In the genomic region with DNA sequence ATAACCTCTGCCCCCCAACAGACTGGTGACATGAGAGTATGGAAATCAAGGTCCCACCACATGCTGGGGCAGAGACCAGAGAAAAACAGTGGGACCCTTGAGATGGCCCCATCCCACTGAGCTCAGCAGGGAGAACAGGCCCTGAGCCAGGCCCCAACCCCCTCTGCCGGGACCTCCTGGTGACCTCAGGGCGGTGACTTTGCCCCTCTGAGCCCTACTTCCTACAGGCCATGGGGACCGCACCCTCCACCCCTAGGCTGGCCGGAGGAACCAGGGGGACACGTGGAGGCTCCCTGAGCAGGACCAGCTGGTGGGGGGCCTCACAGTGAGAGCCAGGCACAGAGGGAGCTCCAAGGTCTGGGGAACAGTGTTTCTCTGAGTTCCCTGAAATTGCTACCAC, we compare ENCODE assay signal across 17 cellular contexts. TPM values are rescaled to one million over a fixed set of nuclear protein-coding genes. Genes with fewer than 3 reads are reported as not detected.
DNase-seq lines count a peak whose midpoint lies in the region; ATAC-seq, FAIRE-seq and TF ChIP-seq lines count a peak whose summit lies in the region.
"Had no signal": no experiment of that assay in that cellular context is flagged by ENCODE, and none has a peak within 500 bp of the region (broad histone marks: within the 10 kb centered on the region; RNA-seq: fewer than 3 reads in every experiment).

No MANE protein-coding gene starts in this region.

- FAIRE-seq in HepG2 (lab: Jason Lieb, UNC) = no peak
- FAIRE-seq: HTR-8/SVneo had no signal

- no peak overlapping the region for H3K27ac ChIP-seq in right atrium auricular region
- H3K27ac ChIP-seq in Panc1 (ENCODE audit: low read length) = peak overlapping the region; percentile 48; the same call in 1 of the 2 replicates
- no peak overlapping the region for H3K27ac ChIP-seq in HepG2 (ENCODE audit: extremely low read length, insufficient read depth, low read length)

- H3K4me2 ChIP-seq in HepG2 (ENCODE audit: low read depth, low read length) = peak overlapping the region; percentile 80
- H3K4me2 ChIP-seq: BLaER1, GM23338 had no signal

- TF ChIP-seq POLR2A in HepG2 (IDR thresholded peaks at IDR 0.05; ENCODE audit: insufficient read depth in 1 of 2, low read depth in 2 of 2, low read length in 2 of 2) = no peak

- in situ Hi-C loops in Panc1 (cut with HindIII; ENCODE audit: low pct_unique_long_range_greater_than_20kb, low sequenced_read_pairs) (no loop called here), HepG2 (cut with HindIII; ENCODE audit: extremely low pct_ligation_motif_present, low pct_unique_long_range_greater_than_20kb) (no loop called here)

- no peaks in the 10 kb centered on the region for H4K20me1 ChIP-seq in HepG2 (ENCODE audit: insufficient read depth, low read length)
- H4K20me1 ChIP-seq: BLaER1 had no signal

- H3K79me2 ChIP-seq in HepG2 (ENCODE audit: insufficient read depth, low read length) = no peaks in the 10 kb centered on the region

- H2AFZ ChIP-seq in HepG2 (ENCODE audit: low read length) = no peak overlapping the region
- H2AFZ ChIP-seq: GM23338 had no signal

- no peak for ATAC-seq in Right ventricle myocardium superior (ENCODE audit: poor library complexity)
- ATAC-seq in Panc1 = peak; percentile 2; the same call in 1 of the 2 replicates
- peak; percentile 27 for ATAC-seq in HepG2
- no peak for ATAC-seq in stimulated activated effector memory CD8-positive, alpha-beta T cell treated with anti-CD3 and anti-CD28 coated beads, Interleukin-12 subunit alpha, Interleukin-12 subunit beta, amount 100 ng/mL, for 72 hours
- no peak for ATAC-seq in HG02763 (IDR thresholded peaks at IDR 0.05; ENCODE audit: unreplicated experiment)
- ATAC-seq: GM23338 had no signal

- WGBS in HepG2 (ENCODE audit: low lambda C conversion rate) = 0% methylated on average over 2 of the region's 5 CpGs

- H3K4me3 ChIP-seq in right atrium auricular region = no peak overlapping the region
- no peak overlapping the region for H3K4me3 ChIP-seq in Panc1 (ENCODE audit: low read depth in 2 of 2, low read length in 2 of 2)
- peak overlapping the region in 2 of 3 experiments; percentile 13 to 47; a peak in 2 of 6 replicates for H3K4me3 ChIP-seq in HepG2 (replicated peaks in 1 of 3; ENCODE audit: insufficient read depth in 1 of 3, low read depth in 2 of 3, low read length in 3 of 3)
- H3K4me3 ChIP-seq: BLaER1, GM23338 had no signal

- H3K27ac Mint-ChIP-seq in stimulated activated effector memory CD8-positive, alpha-beta T cell treated with anti-CD3 and anti-CD28 coated beads, Interleukin-12 subunit alpha, Interleukin-12 subunit beta, amount 100 ng/mL, for 72 hours = peak overlapping the region; percentile 16
- H3K27ac Mint-ChIP-seq: CD8-positive, alpha-beta memory T cell; GM23338 had no signal

- CTCF ChIA-PET in Panc1 (lab: Charles Lee) (no interaction called here), HepG2 (lab: Yijun Ruan, JAX; ENCODE audit: low intra/inter-chr PET ratio, low total read pairs) (no interaction called here)

- TF ChIP-seq CTCF in right atrium auricular region (IDR thresholded peaks at IDR 0.05) = no peak
- TF ChIP-seq CTCF in Panc1 (IDR thresholded peaks at IDR 0.05) = no peak
- no peak for TF ChIP-seq CTCF in HepG2 (CRISPR knock-in tag; IDR thresholded peaks at IDR 0.05)

- no peaks in the 10 kb centered on the region for H3K4me1 ChIP-seq in right atrium auricular region
- H3K4me1 ChIP-seq in Panc1 (ENCODE audit: control insufficient read depth, insufficient read depth, low read length) = peaks cover 6% of the 10 kb centered on the region
- H3K4me1 ChIP-seq in HepG2 (ENCODE audit: insufficient read depth, low read length) = peaks cover 40% of the 10 kb centered on the region
- H3K4me1 ChIP-seq: Caco-2 had no signal

- H3K9me3 Mint-ChIP-seq in stimulated activated effector memory CD8-positive, alpha-beta T cell treated with anti-CD3 and anti-CD28 coated beads, Interleukin-12 subunit alpha, Interleukin-12 subunit beta, amount 100 ng/mL, for 72 hours = no peaks in the 10 kb centered on the region
- H3K9me3 Mint-ChIP-seq: CD8-positive, alpha-beta memory T cell; GM23338 had no signal

- intact Hi-C loops in Right ventricle myocardium superior (cut with DNase I) = no loop called here
- intact Hi-C loops in Panc1 (cut with micrococcal nuclease; ENCODE audit: unreplicated experiment) = no loop called here
- intact Hi-C loops in HepG2 (cut with micrococcal nuclease; ENCODE audit: unreplicated experiment) = no loop called here

- peak overlapping the region; percentile 35; the same call in 1 of the 2 replicates for H3K9ac ChIP-seq in HepG2 (ENCODE audit: insufficient read depth, low read depth, low read length)

- H3K36me3 Mint-ChIP-seq in stimulated activated effector memory CD8-positive, alpha-beta T cell treated with anti-CD3 and anti-CD28 coated beads, Interleukin-12 subunit alpha, Interleukin-12 subunit beta, amount 100 ng/mL, for 72 hours = no peaks in the 10 kb centered on the region
- H3K36me3 Mint-ChIP-seq: CD8-positive, alpha-beta memory T cell had no signal

- no peak overlapping the region for H3K4me3 Mint-ChIP-seq in stimulated activated effector memory CD8-positive, alpha-beta T cell treated with anti-CD3 and anti-CD28 coated beads, Interleukin-12 subunit alpha, Interleukin-12 subunit beta, amount 100 ng/mL, for 72 hours
- H3K4me3 Mint-ChIP-seq: CD8-positive, alpha-beta memory T cell; GM23338 had no signal

- no peaks in the 10 kb centered on the region for H3K4me1 Mint-ChIP-seq in stimulated activated effector memory CD8-positive, alpha-beta T cell treated with anti-CD3 and anti-CD28 coated beads, Interleukin-12 subunit alpha, Interleukin-12 subunit beta, amount 100 ng/mL, for 72 hours
- H3K4me1 Mint-ChIP-seq: CD8-positive, alpha-beta memory T cell had no signal

- no peak for TF ChIP-seq RAD21 in HepG2 (CRISPR knock-in tag; IDR thresholded peaks at IDR 0.05)

- H3K9me3 ChIP-seq in right atrium auricular region (no peaks in the 10 kb centered on the region), Panc1 (ENCODE audit: control insufficient read depth, insufficient read depth, low read depth, low read length) (no peaks in the 10 kb centered on the region), HepG2 (ENCODE audit: low read length) (no peaks in the 10 kb centered on the region)
- H3K9me3 ChIP-seq: BLaER1, Caco-2 had no signal

- BruUV-seq in Panc1 (replicated peaks; lab: Mats Ljungman, UMichigan) (no TSS peak), HepG2 (replicated peaks; lab: Mats Ljungman, UMichigan) (no TSS peak)

- H3K36me3 ChIP-seq in right atrium auricular region = no peaks in the 10 kb centered on the region
- no peaks in the 10 kb centered on the region for H3K36me3 ChIP-seq in Panc1 (ENCODE audit: control insufficient read depth, insufficient read depth, low read length)
- H3K36me3 ChIP-seq in HepG2 (replicated peaks in 1 of 2; ENCODE audit: control insufficient read depth in 1 of 2, insufficient read depth in 2 of 2, low read length in 2 of 2) = no peaks in the 10 kb centered on the region
- H3K36me3 ChIP-seq: BLaER1 had no signal

- POLR2A ChIA-PET in Panc1 (lab: Charles Lee) (interaction anchor here (0.5 kb wide), 1 partner anchor 45 kb away, joined by 3 read pairs; no protein-coding TSS in a partner anchor), HepG2 (lab: Yijun Ruan, JAX) (interaction anchor here (1.1 to 4.4 kb wide), 2 partner anchors 14 to 19 kb away, joined by 3 to 43 read pairs; partner anchors contain the start of gene SRRM2)

- H3K27me3 ChIP-seq in right atrium auricular region = no peaks in the 10 kb centered on the region
- H3K27me3 ChIP-seq in Panc1 (ENCODE audit: control insufficient read depth, insufficient read depth, low read length) = no peaks in the 10 kb centered on the region
- H3K27me3 ChIP-seq in HepG2 (ENCODE audit: control insufficient read depth in 1 of 2, insufficient read depth in 2 of 2, low read length in 2 of 2) = no peaks in the 10 kb centered on the region; a peak in 1 of 5 replicates
- H3K27me3 ChIP-seq: BLaER1 had no signal

- DNase-seq in Right ventricle myocardium superior (peak; percentile 9), right atrium auricular region (ENCODE audit: low spot score) (no peak), Panc1 (ENCODE audit: low read depth, low spot score) (no peak), HepG2 (ENCODE audit: low spot score) (no peak), iPS-NIHi7 (ENCODE audit: extremely low spot score) (no peak)
- DNase-seq in stimulated activated effector memory CD8-positive, alpha-beta T cell treated with anti-CD3 and anti-CD28 coated beads, Interleukin-12 subunit alpha, Interleukin-12 subunit beta, amount 100 ng/mL, for 72 hours (ENCODE audit: low spot score in 2 of 2) = no peak
- DNase-seq: 8988T; AML-193; Caco-2; CD8-positive, alpha-beta memory T cell; DMS53; GF-D8; H7 had no signal

- TF ChIP-seq EP300 in HepG2 (IDR thresholded peaks at IDR 0.05; ENCODE audit: low read depth in 2 of 2, low read length in 2 of 2) (no peak), HepG2 (CRISPR knock-in tag; IDR thresholded peaks at IDR 0.05; ENCODE audit: borderline replicate concordance) (no peak)

RNA-seq across cellular contexts. Expression of gene SRRM2, which starts 13.8 kb away (rescaled TPM):
- 243 TPM for total RNA-seq in Right ventricle myocardium superior
- total RNA-seq in right atrium auricular region = 100 to 1,000 TPM; 118 to 174 TPM
- 617 TPM for total RNA-seq in Panc1 (2021; ENCODE audit: unreplicated experiment)
- polyA plus RNA-seq in Panc1 (2012; ENCODE audit: insufficient read length) = 618 TPM
- total RNA-seq in HepG2 (2016; rRNA removed; fragmentation: Illumina TruSeq; extraction: Trizol) = 50.4 and 80.6 TPM in 2 replicates
- total RNA-seq in HepG2 (2016; cell fraction: cytosol; rRNA removed; fragmentation: Illumina TruSeq; extraction: Trizol; ENCODE audit: low read depth) = 41.5 and 43.0 TPM in 2 replicates
- 44.1 and 73.0 TPM in 2 replicates for total RNA-seq in HepG2 (2016; cell fraction: insoluble cytoplasmic fraction; rRNA removed; fragmentation: Illumina TruSeq; extraction: Trizol)
- total RNA-seq in HepG2 (2016; cell fraction: membrane; rRNA removed; fragmentation: Illumina TruSeq; extraction: Trizol) = 48.8 and 52.0 TPM in 2 replicates
- total RNA-seq in HepG2 (2016; cell fraction: nucleus; rRNA removed; fragmentation: Illumina TruSeq; extraction: Trizol) = 159 and 170 TPM in 2 replicates
- polyA plus RNA-seq in HepG2 (2011; rRNA removed) = 112 and 125 TPM in 2 replicates
- polyA plus RNA-seq in HepG2 (2011; cell fraction: cytosol; rRNA removed) = 40.5 and 54.4 TPM in 2 replicates
- polyA plus RNA-seq in HepG2 (2011; cell fraction: nucleus; rRNA removed) = 1,408 and 1,626 TPM in 2 replicates
- polyA plus RNA-seq in HepG2 (2012) = 364 and 397 TPM in 2 replicates
- polyA plus RNA-seq in HepG2 (2016; cell fraction: cytosol; fragmentation: Illumina TruSeq; extraction: Trizol; ENCODE audit: low read depth) = 15.2 and 19.4 TPM in 2 replicates
- polyA plus RNA-seq in HepG2 (2016; cell fraction: insoluble cytoplasmic fraction; fragmentation: Illumina TruSeq; extraction: Trizol; ENCODE audit: low read depth) = 169 and 221 TPM in 2 replicates
- polyA plus RNA-seq in HepG2 (2016; cell fraction: membrane; fragmentation: Illumina TruSeq; extraction: Trizol; ENCODE audit: low read depth) = 38.4 and 49.5 TPM in 2 replicates
- polyA plus RNA-seq in HepG2 (2016; cell fraction: nucleus; fragmentation: Illumina TruSeq; extraction: Trizol; ENCODE audit: insufficient read depth, low read depth) = 998 and 1,215 TPM in 2 replicates
- 125 and 143 TPM in 2 replicates for polyA minus RNA-seq in HepG2 (2011; rRNA and poly(A)+ RNA removed; ENCODE audit: low replicate concordance)
- 88.7 and 111 TPM in 2 replicates for polyA minus RNA-seq in HepG2 (2011; cell fraction: cytosol; rRNA and poly(A)+ RNA removed)
- 176 and 198 TPM in 2 replicates for polyA minus RNA-seq in HepG2 (2011; cell fraction: nucleus; rRNA and poly(A)+ RNA removed)

RNA-seq across cellular contexts. Expression of gene PRSS27, which starts 18.6 kb away (rescaled TPM):
- total RNA-seq in Right ventricle myocardium superior (0.30 TPM), right atrium auricular region (under 1 TPM in 1 of 2 donors, not detected in 1; 0.51 TPM), Panc1 (2021; ENCODE audit: unreplicated experiment) (3.3 TPM), HepG2 (2016; rRNA removed; fragmentation: Illumina TruSeq; extraction: Trizol) (0.20 TPM in 1 of 2 replicates, not detected in the other)
- 7.8 TPM for polyA plus RNA-seq in Panc1 (2012; ENCODE audit: insufficient read length)
- 0.30 TPM in 1 of 2 replicates, not detected in the other for total RNA-seq in HepG2 (2016; cell fraction: cytosol; rRNA removed; fragmentation: Illumina TruSeq; extraction: Trizol; ENCODE audit: low read depth)
- total RNA-seq in HepG2 (2016; cell fraction: insoluble cytoplasmic fraction; rRNA removed; fragmentation: Illumina TruSeq; extraction: Trizol) = 0.35 TPM in 1 of 2 replicates, not detected in the other
- 0.12 and 0.41 TPM in 2 replicates for total RNA-seq in HepG2 (2016; cell fraction: membrane; rRNA removed; fragmentation: Illumina TruSeq; extraction: Trizol)
- 0.19 and 0.34 TPM in 2 replicates for total RNA-seq in HepG2 (2016; cell fraction: nucleus; rRNA removed; fragmentation: Illumina TruSeq; extraction: Trizol)
- 0.73 and 1.2 TPM in 2 replicates for polyA plus RNA-seq in HepG2 (2011; rRNA removed)
- polyA plus RNA-seq in HepG2 (2011; cell fraction: cytosol; rRNA removed) = 0.59 and 1.3 TPM in 2 replicates
- polyA plus RNA-seq in HepG2 (2011; cell fraction: nucleus; rRNA removed) = 2.0 and 2.8 TPM in 2 replicates
- 0.43 and 1.1 TPM in 2 replicates for polyA plus RNA-seq in HepG2 (2012)
- 0.08 and 0.16 TPM in 2 replicates for polyA plus RNA-seq in HepG2 (2016; cell fraction: cytosol; fragmentation: Illumina TruSeq; extraction: Trizol; ENCODE audit: low read depth)
- not detected in 2 replicates for polyA plus RNA-seq in HepG2 (2016; cell fraction: insoluble cytoplasmic fraction; fragmentation: Illumina TruSeq; extraction: Trizol; ENCODE audit: low read depth)
- polyA plus RNA-seq in HepG2 (2016; cell fraction: membrane; fragmentation: Illumina TruSeq; extraction: Trizol; ENCODE audit: low read depth) = 0.21 TPM in 1 of 2 replicates, not detected in the other
- 0.53 TPM in 1 of 2 replicates, not detected in the other for polyA plus RNA-seq in HepG2 (2016; cell fraction: nucleus; fragmentation: Illumina TruSeq; extraction: Trizol; ENCODE audit: insufficient read depth, low read depth)
- polyA minus RNA-seq in HepG2 (2011; rRNA and poly(A)+ RNA removed; ENCODE audit: low replicate concordance) = 1.0 and 1.7 TPM in 2 replicates
- not detected in 2 replicates for polyA minus RNA-seq in HepG2 (2011; cell fraction: cytosol; rRNA and poly(A)+ RNA removed)
- 1.3 and 1.6 TPM in 2 replicates for polyA minus RNA-seq in HepG2 (2011; cell fraction: nucleus; rRNA and poly(A)+ RNA removed)
- polyA plus RNA-seq: CD8-positive, alpha-beta memory T cell had no signal

RNA-seq across cellular contexts. Expression of gene ELOB, which starts 38.5 kb away (rescaled TPM):
- total RNA-seq in Right ventricle myocardium superior (299 TPM), right atrium auricular region (100 to 1,000 TPM; 408 to 856 TPM), Panc1 (2021; ENCODE audit: unreplicated experiment) (642 TPM), HepG2 (2016; rRNA removed; fragmentation: Illumina TruSeq; extraction: Trizol) (208 and 253 TPM in 2 replicates)
- 2,232 TPM for polyA plus RNA-seq in Panc1 (2012; ENCODE audit: insufficient read length)
- total RNA-seq in HepG2 (2016; cell fraction: cytosol; rRNA removed; fragmentation: Illumina TruSeq; extraction: Trizol; ENCODE audit: low read depth) = 337 and 393 TPM in 2 replicates
- 204 and 279 TPM in 2 replicates for total RNA-seq in HepG2 (2016; cell fraction: insoluble cytoplasmic fraction; rRNA removed; fragmentation: Illumina TruSeq; extraction: Trizol)
- 174 and 204 TPM in 2 replicates for total RNA-seq in HepG2 (2016; cell fraction: membrane; rRNA removed; fragmentation: Illumina TruSeq; extraction: Trizol)
- total RNA-seq in HepG2 (2016; cell fraction: nucleus; rRNA removed; fragmentation: Illumina TruSeq; extraction: Trizol) = 53.2 and 75.0 TPM in 2 replicates
- polyA plus RNA-seq in HepG2 (2011; rRNA removed) = 225 and 236 TPM in 2 replicates
- 204 and 385 TPM in 2 replicates for polyA plus RNA-seq in HepG2 (2011; cell fraction: cytosol; rRNA removed)
- 89.2 and 109 TPM in 2 replicates for polyA plus RNA-seq in HepG2 (2011; cell fraction: nucleus; rRNA removed)
- 108 and 117 TPM in 2 replicates for polyA plus RNA-seq in HepG2 (2012)
- polyA plus RNA-seq in HepG2 (2016; cell fraction: cytosol; fragmentation: Illumina TruSeq; extraction: Trizol; ENCODE audit: low read depth) = 547 and 569 TPM in 2 replicates
- polyA plus RNA-seq in HepG2 (2016; cell fraction: insoluble cytoplasmic fraction; fragmentation: Illumina TruSeq; extraction: Trizol; ENCODE audit: low read depth) = 265 and 294 TPM in 2 replicates
- 203 and 243 TPM in 2 replicates for polyA plus RNA-seq in HepG2 (2016; cell fraction: membrane; fragmentation: Illumina TruSeq; extraction: Trizol; ENCODE audit: low read depth)
- 127 and 128 TPM in 2 replicates for polyA plus RNA-seq in HepG2 (2016; cell fraction: nucleus; fragmentation: Illumina TruSeq; extraction: Trizol; ENCODE audit: insufficient read depth, low read depth)
- 125 and 227 TPM in 2 replicates for polyA minus RNA-seq in HepG2 (2011; rRNA and poly(A)+ RNA removed; ENCODE audit: low replicate concordance)
- 25.2 and 36.1 TPM in 2 replicates for polyA minus RNA-seq in HepG2 (2011; cell fraction: cytosol; rRNA and poly(A)+ RNA removed)
- 9.8 and 9.9 TPM in 2 replicates for polyA minus RNA-seq in HepG2 (2011; cell fraction: nucleus; rRNA and poly(A)+ RNA removed)

RNA-seq across cellular contexts. Expression of gene PRSS33, which starts 48.7 kb away (rescaled TPM):
- total RNA-seq in Right ventricle myocardium superior = not detected
- total RNA-seq in right atrium auricular region = not detected
- 0.59 TPM for total RNA-seq in Panc1 (2021; ENCODE audit: unreplicated experiment)
- 0.47 TPM for polyA plus RNA-seq in Panc1 (2012; ENCODE audit: insufficient read length)
- not detected in 2 replicates for total RNA-seq in HepG2 (2016; rRNA removed; fragmentation: Illumina TruSeq; extraction: Trizol)
- total RNA-seq in HepG2 (2016; cell fraction: cytosol; rRNA removed; fragmentation: Illumina TruSeq; extraction: Trizol; ENCODE audit: low read depth) = not detected in 2 replicates
- not detected in 2 replicates for total RNA-seq in HepG2 (2016; cell fraction: insoluble cytoplasmic fraction; rRNA removed; fragmentation: Illumina TruSeq; extraction: Trizol)
- not detected in 2 replicates for total RNA-seq in HepG2 (2016; cell fraction: membrane; rRNA removed; fragmentation: Illumina TruSeq; extraction: Trizol)
- total RNA-seq in HepG2 (2016; cell fraction: nucleus; rRNA removed; fragmentation: Illumina TruSeq; extraction: Trizol) = not detected in 2 replicates
- not detected in 2 replicates for polyA plus RNA-seq in HepG2 (2011; rRNA removed)
- not detected in 2 replicates for polyA plus RNA-seq in HepG2 (2011; cell fraction: cytosol; rRNA removed)
- not detected in 2 replicates for polyA plus RNA-seq in HepG2 (2011; cell fraction: nucleus; rRNA removed)
- not detected in 2 replicates for polyA plus RNA-seq in HepG2 (2012)
- polyA plus RNA-seq in HepG2 (2016; cell fraction: cytosol; fragmentation: Illumina TruSeq; extraction: Trizol; ENCODE audit: low read depth) = not detected in 2 replicates
- polyA plus RNA-seq in HepG2 (2016; cell fraction: insoluble cytoplasmic fraction; fragmentation: Illumina TruSeq; extraction: Trizol; ENCODE audit: low read depth) = not detected in 2 replicates
- polyA plus RNA-seq in HepG2 (2016; cell fraction: membrane; fragmentation: Illumina TruSeq; extraction: Trizol; ENCODE audit: low read depth) = not detected in 2 replicates
- not detected in 2 replicates for polyA plus RNA-seq in HepG2 (2016; cell fraction: nucleus; fragmentation: Illumina TruSeq; extraction: Trizol; ENCODE audit: insufficient read depth, low read depth)
- not detected in 2 replicates for polyA minus RNA-seq in HepG2 (2011; rRNA and poly(A)+ RNA removed; ENCODE audit: low replicate concordance)
- polyA minus RNA-seq in HepG2 (2011; cell fraction: cytosol; rRNA and poly(A)+ RNA removed) = not detected in 2 replicates
- polyA minus RNA-seq in HepG2 (2011; cell fraction: nucleus; rRNA and poly(A)+ RNA removed) = not detected in 2 replicates
- total RNA-seq: Caco-2, H7 had no signal
- polyA plus RNA-seq: CD8-positive, alpha-beta memory T cell had no signal

RNA-seq across cellular contexts. Expression of gene KCTD5, which starts 56.3 kb away (rescaled TPM):
- total RNA-seq in Right ventricle myocardium superior (9.8 TPM), right atrium auricular region (10 to 100 TPM; 12.5 to 15.6 TPM), Panc1 (2021; ENCODE audit: unreplicated experiment) (61.1 TPM), HepG2 (2016; rRNA removed; fragmentation: Illumina TruSeq; extraction: Trizol) (29.8 and 31.0 TPM in 2 replicates)
- polyA plus RNA-seq in Panc1 (2012; ENCODE audit: insufficient read length) = 70.8 TPM
- 5.0 and 5.1 TPM in 2 replicates for total RNA-seq in HepG2 (2016; cell fraction: cytosol; rRNA removed; fragmentation: Illumina TruSeq; extraction: Trizol; ENCODE audit: low read depth)
- total RNA-seq in HepG2 (2016; cell fraction: insoluble cytoplasmic fraction; rRNA removed; fragmentation: Illumina TruSeq; extraction: Trizol) = 27.9 and 29.1 TPM in 2 replicates
- total RNA-seq in HepG2 (2016; cell fraction: membrane; rRNA removed; fragmentation: Illumina TruSeq; extraction: Trizol) = 14.7 and 15.1 TPM in 2 replicates
- total RNA-seq in HepG2 (2016; cell fraction: nucleus; rRNA removed; fragmentation: Illumina TruSeq; extraction: Trizol) = 13.3 and 14.3 TPM in 2 replicates
- polyA plus RNA-seq in HepG2 (2011; rRNA removed) = 25.4 and 30.1 TPM in 2 replicates
- 33.9 and 64.2 TPM in 2 replicates for polyA plus RNA-seq in HepG2 (2011; cell fraction: cytosol; rRNA removed)
- 25.5 and 25.6 TPM in 2 replicates for polyA plus RNA-seq in HepG2 (2011; cell fraction: nucleus; rRNA removed)
- polyA plus RNA-seq in HepG2 (2012) = 16.3 and 19.0 TPM in 2 replicates
- polyA plus RNA-seq in HepG2 (2016; cell fraction: cytosol; fragmentation: Illumina TruSeq; extraction: Trizol; ENCODE audit: low read depth) = 3.8 and 4.0 TPM in 2 replicates
- polyA plus RNA-seq in HepG2 (2016; cell fraction: insoluble cytoplasmic fraction; fragmentation: Illumina TruSeq; extraction: Trizol; ENCODE audit: low read depth) = 32.7 and 37.0 TPM in 2 replicates
- polyA plus RNA-seq in HepG2 (2016; cell fraction: membrane; fragmentation: Illumina TruSeq; extraction: Trizol; ENCODE audit: low read depth) = 9.8 and 10.5 TPM in 2 replicates
- polyA plus RNA-seq in HepG2 (2016; cell fraction: nucleus; fragmentation: Illumina TruSeq; extraction: Trizol; ENCODE audit: insufficient read depth, low read depth) = 21.4 and 22.6 TPM in 2 replicates
- 23.0 and 26.3 TPM in 2 replicates for polyA minus RNA-seq in HepG2 (2011; rRNA and poly(A)+ RNA removed; ENCODE audit: low replicate concordance)
- 12.8 and 16.6 TPM in 2 replicates for polyA minus RNA-seq in HepG2 (2011; cell fraction: cytosol; rRNA and poly(A)+ RNA removed)
- 11.3 and 13.7 TPM in 2 replicates for polyA minus RNA-seq in HepG2 (2011; cell fraction: nucleus; rRNA and poly(A)+ RNA removed)

Comparison
In these comparisons a context has a peak if more than half of its experiments do, and no peak if none do; other contexts are left out.
1. ATAC-seq: peak in Panc1 (single experiment) and HepG2 (single experiment); none in Right ventricle myocardium superior (single experiment), stimulated activated effector memory CD8-positive, alpha-beta T cell treated with anti-CD3 and anti-CD28 coated beads, Interleukin-12 subunit alpha, Interleukin-12 subunit beta, amount 100 ng/mL, for 72 hours (single experiment) and HG02763 (single experiment).
2. H3K4me3 ChIP-seq: peak in HepG2 (2 of 3); none in right atrium auricular region (0 of 2) and Panc1 (0 of 2).